1 cellular context compared by ENCODE assay signal in the genomic region with DNA sequence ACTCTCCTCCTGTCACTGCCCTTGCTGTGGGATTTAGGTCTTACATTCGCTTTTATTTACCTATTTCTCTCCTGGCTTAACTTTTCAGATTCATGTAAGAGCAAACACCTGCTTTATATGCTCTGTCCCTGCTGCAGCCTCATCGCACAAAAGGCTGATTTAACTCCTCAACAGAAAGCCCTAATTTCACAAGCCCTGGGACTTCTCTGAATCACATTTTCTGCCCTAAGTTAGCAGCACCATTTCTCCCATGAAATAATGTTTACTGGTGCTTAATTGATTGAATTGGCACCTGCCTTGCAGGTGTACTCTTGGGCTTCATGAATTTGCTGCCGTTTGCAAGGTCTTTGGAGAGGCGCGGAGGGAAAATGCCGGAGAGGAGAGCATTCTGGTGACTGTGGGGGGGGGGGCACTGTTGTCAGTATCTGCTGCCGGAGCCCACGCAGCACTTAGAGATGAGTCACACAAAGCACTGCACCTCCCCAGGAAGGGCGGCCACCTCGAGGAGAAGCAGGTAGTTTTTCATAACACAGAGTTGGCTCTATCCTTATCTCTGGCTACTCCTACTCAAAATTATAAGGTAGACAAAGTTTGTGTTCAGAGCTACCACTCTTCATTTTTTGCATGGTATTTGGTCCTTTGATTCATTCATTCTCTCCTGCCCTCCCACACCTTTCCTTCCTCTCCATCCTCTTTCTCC.
TF ChIP-seq lines count a peak whose summit lies in the region.

No MANE protein-coding gene starts in this region.

TF ChIP-seq in K562, 482 proteins besides CTCF, POLR2A, EP300 and RAD21 (continued from another document and continues in another):
- TF ChIP-seq, protein P1, sequence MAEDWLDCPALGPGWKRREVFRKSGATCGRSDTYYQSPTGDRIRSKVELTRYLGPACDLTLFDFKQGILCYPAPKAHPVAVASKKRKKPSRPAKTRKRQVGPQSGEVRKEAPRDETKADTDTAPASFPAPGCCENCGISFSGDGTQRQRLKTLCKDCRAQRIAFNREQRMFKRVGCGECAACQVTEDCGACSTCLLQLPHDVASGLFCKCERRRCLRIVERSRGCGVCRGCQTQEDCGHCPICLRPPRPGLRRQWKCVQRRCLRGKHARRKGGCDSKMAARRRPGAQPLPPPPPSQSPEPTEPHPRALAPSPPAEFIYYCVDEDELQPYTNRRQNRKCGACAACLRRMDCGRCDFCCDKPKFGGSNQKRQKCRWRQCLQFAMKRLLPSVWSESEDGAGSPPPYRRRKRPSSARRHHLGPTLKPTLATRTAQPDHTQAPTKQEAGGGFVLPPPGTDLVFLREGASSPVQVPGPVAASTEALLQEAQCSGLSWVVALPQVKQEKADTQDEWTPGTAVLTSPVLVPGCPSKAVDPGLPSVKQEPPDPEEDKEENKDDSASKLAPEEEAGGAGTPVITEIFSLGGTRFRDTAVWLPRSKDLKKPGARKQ (CRISPR knock-in tag; IDR thresholded peaks at IDR 0.05): no peak
- TF ChIP-seq CREM (IDR thresholded peaks at IDR 0.05; ENCODE audit: low read depth) (0 out of 2 replicates have a peak, but pooled peaks have one; percentile 13), GATA2 (CRISPR knock-in tag; IDR thresholded peaks at IDR 0.05) (no peak), ZNF444 (CRISPR knock-in tag; IDR thresholded peaks at IDR 0.05) (no peak), ETV1 (tag; conservative IDR thresholded peaks at IDR 0.05; ENCODE audit: low read depth) (no peak), ARID1B (IDR thresholded peaks at IDR 0.05) (peak; percentile 28), MTA3 (IDR thresholded peaks at IDR 0.05; ENCODE audit: borderline replicate concordance) (no peak), RCOR1 (IDR thresholded peaks at IDR 0.05; ENCODE audit: borderline replicate concordance in 1 of 2, low read depth in 2 of 2, low read length in 2 of 2) (0 out of 4 replicates have a peak, but pooled peaks of 1 of the 2 experiments have one; percentile 4), RFX5 (IDR thresholded peaks at IDR 0.05; ENCODE audit: low read depth, low read length) (no peak), HNRNPH1 (optimal IDR thresholded peaks at IDR 0.05; ENCODE audit: low read depth, low read length) (no peak), JUND (IDR thresholded peaks at IDR 0.05; ENCODE audit: borderline replicate concordance, low read depth, low read length) (peak; percentile 82), JUND (tag; IDR thresholded peaks at IDR 0.05; ENCODE audit: borderline replicate concordance, low read depth, low read length) (peak; percentile 59; the same call in 1 of the 3 replicates), SMC3 (conservative IDR thresholded peaks at IDR 0.05; ENCODE audit: insufficient read depth, low read depth, low read length) (no peak), CCAR2 (IDR thresholded peaks at IDR 0.05; ENCODE audit: low read depth, low read length) (no peak), ZFP30 (CRISPR knock-in tag; IDR thresholded peaks at IDR 0.05; ENCODE audit: borderline replicate concordance) (no peak), HDAC8 (tag; IDR thresholded peaks at IDR 0.05) (no peak), SMARCE1 (IDR thresholded peaks at IDR 0.05) (peak; percentile 24; the same call in 1 of the 2 replicates), PTBP1 (IDR thresholded peaks at IDR 0.05; ENCODE audit: low read depth, low read length) (no peak), SP1 (CRISPR knock-in tag; IDR thresholded peaks at IDR 0.05) (no peak), RAD51 (IDR thresholded peaks at IDR 0.05; ENCODE audit: borderline replicate concordance, low read depth) (no peak), ZNF3 (CRISPR knock-in tag; IDR thresholded peaks at IDR 0.05) (no peak), ZNF217 (CRISPR knock-in tag; IDR thresholded peaks at IDR 0.05) (no peak), MAZ (CRISPR knock-in tag; conservative IDR thresholded peaks at IDR 0.05 in 1 of 2, IDR thresholded peaks at IDR 0.05 in 1 of 2) (no peak), TCF7L2 (IDR thresholded peaks at IDR 0.05; ENCODE audit: low read depth, low read length) (no peak), ZNF79 (CRISPR knock-in tag; IDR thresholded peaks at IDR 0.05; ENCODE audit: low read depth) (no peak), HDAC6 (IDR thresholded peaks at IDR 0.05; ENCODE audit: low read depth, low read length) (no peak), TRIM28 (IDR thresholded peaks at IDR 0.05) (no peak), ZNF445 (CRISPR knock-in tag; IDR thresholded peaks at IDR 0.05; ENCODE audit: low read depth) (no peak), PTTG1 (tag; IDR thresholded peaks at IDR 0.05; ENCODE audit: low read depth) (no peak), ELF4 (CRISPR knock-in tag; IDR thresholded peaks at IDR 0.05) (no peak), ZBTB17 (CRISPR knock-in tag; IDR thresholded peaks at IDR 0.05) (no peak), ZNF384 (IDR thresholded peaks at IDR 0.05; ENCODE audit: low read depth, low read length) (no peak)
- TF ChIP-seq, protein P2, sequence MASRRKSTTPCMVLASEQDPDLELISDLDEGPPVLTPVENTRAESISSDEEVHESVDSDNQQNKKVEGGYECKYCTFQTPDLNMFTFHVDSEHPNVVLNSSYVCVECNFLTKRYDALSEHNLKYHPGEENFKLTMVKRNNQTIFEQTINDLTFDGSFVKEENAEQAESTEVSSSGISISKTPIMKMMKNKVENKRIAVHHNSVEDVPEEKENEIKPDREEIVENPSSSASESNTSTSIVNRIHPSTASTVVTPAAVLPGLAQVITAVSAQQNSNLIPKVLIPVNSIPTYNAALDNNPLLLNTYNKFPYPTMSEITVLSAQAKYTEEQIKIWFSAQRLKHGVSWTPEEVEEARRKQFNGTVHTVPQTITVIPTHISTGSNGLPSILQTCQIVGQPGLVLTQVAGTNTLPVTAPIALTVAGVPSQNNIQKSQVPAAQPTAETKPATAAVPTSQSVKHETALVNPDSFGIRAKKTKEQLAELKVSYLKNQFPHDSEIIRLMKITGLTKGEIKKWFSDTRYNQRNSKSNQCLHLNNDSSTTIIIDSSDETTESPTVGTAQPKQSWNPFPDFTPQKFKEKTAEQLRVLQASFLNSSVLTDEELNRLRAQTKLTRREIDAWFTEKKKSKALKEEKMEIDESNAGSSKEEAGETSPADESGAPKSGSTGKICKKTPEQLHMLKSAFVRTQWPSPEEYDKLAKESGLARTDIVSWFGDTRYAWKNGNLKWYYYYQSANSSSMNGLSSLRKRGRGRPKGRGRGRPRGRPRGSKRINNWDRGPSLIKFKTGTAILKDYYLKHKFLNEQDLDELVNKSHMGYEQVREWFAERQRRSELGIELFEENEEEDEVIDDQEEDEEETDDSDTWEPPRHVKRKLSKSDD (conservative IDR thresholded peaks at IDR 0.05; ENCODE audit: low read length): no peak
- TF ChIP-seq, protein P3, sequence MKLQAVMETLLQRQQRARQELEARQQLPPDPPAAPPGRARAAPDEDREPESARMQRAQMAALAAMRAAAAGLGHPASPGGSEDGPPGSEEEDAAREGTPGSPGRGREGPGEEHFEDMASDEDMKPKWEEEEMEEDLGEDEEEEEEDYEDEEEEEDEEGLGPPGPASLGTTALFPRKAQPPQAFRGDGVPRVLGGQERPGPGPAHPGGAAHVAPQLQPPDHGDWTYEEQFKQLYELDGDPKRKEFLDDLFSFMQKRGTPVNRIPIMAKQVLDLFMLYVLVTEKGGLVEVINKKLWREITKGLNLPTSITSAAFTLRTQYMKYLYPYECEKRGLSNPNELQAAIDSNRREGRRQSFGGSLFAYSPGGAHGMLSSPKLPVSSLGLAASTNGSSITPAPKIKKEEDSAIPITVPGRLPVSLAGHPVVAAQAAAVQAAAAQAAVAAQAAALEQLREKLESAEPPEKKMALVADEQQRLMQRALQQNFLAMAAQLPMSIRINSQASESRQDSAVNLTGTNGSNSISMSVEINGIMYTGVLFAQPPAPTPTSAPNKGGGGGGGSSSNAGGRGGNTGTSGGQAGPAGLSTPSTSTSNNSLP (IDR thresholded peaks at IDR 0.05; ENCODE audit: borderline replicate concordance, low read depth, low read length): no peak
- TF ChIP-seq, protein P4, sequence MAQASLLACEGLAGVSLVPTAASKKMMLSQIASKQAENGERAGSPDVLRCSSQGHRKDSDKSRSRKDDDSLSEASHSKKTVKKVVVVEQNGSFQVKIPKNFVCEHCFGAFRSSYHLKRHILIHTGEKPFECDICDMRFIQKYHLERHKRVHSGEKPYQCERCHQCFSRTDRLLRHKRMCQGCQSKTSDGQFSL (CRISPR knock-in tag; IDR thresholded peaks at IDR 0.05): 0 out of 2 replicates have a peak, but pooled peaks have one; percentile 41
- TF ChIP-seq, protein P4 (tag; IDR thresholded peaks at IDR 0.05): no peak
- TF ChIP-seq, protein P5, sequence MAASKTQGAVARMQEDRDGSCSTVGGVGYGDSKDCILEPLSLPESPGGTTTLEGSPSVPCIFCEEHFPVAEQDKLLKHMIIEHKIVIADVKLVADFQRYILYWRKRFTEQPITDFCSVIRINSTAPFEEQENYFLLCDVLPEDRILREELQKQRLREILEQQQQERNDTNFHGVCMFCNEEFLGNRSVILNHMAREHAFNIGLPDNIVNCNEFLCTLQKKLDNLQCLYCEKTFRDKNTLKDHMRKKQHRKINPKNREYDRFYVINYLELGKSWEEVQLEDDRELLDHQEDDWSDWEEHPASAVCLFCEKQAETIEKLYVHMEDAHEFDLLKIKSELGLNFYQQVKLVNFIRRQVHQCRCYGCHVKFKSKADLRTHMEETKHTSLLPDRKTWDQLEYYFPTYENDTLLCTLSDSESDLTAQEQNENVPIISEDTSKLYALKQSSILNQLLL (CRISPR knock-in tag; IDR thresholded peaks at IDR 0.05; ENCODE audit: borderline replicate concordance): no peak
- TF ChIP-seq, protein P6, sequence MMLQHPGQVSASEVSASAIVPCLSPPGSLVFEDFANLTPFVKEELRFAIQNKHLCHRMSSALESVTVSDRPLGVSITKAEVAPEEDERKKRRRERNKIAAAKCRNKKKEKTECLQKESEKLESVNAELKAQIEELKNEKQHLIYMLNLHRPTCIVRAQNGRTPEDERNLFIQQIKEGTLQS (IDR thresholded peaks at IDR 0.05): peak; percentile 61
- TF ChIP-seq, protein P6 (CRISPR knock-in tag; conservative IDR thresholded peaks at IDR 0.05): no peak
- TF ChIP-seq, protein P7, sequence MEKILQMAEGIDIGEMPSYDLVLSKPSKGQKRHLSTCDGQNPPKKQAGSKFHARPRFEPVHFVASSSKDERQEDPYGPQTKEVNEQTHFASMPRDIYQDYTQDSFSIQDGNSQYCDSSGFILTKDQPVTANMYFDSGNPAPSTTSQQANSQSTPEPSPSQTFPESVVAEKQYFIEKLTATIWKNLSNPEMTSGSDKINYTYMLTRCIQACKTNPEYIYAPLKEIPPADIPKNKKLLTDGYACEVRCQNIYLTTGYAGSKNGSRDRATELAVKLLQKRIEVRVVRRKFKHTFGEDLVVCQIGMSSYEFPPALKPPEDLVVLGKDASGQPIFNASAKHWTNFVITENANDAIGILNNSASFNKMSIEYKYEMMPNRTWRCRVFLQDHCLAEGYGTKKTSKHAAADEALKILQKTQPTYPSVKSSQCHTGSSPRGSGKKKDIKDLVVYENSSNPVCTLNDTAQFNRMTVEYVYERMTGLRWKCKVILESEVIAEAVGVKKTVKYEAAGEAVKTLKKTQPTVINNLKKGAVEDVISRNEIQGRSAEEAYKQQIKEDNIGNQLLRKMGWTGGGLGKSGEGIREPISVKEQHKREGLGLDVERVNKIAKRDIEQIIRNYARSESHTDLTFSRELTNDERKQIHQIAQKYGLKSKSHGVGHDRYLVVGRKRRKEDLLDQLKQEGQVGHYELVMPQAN (IDR thresholded peaks at IDR 0.05; ENCODE audit: borderline replicate concordance): no peak
- TF ChIP-seq, protein P8, sequence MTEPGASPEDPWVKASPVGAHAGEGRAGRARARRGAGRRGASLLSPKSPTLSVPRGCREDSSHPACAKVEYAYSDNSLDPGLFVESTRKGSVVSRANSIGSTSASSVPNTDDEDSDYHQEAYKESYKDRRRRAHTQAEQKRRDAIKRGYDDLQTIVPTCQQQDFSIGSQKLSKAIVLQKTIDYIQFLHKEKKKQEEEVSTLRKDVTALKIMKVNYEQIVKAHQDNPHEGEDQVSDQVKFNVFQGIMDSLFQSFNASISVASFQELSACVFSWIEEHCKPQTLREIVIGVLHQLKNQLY (CRISPR knock-in tag; conservative IDR thresholded peaks at IDR 0.05): no peak
- TF ChIP-seq, protein P9, sequence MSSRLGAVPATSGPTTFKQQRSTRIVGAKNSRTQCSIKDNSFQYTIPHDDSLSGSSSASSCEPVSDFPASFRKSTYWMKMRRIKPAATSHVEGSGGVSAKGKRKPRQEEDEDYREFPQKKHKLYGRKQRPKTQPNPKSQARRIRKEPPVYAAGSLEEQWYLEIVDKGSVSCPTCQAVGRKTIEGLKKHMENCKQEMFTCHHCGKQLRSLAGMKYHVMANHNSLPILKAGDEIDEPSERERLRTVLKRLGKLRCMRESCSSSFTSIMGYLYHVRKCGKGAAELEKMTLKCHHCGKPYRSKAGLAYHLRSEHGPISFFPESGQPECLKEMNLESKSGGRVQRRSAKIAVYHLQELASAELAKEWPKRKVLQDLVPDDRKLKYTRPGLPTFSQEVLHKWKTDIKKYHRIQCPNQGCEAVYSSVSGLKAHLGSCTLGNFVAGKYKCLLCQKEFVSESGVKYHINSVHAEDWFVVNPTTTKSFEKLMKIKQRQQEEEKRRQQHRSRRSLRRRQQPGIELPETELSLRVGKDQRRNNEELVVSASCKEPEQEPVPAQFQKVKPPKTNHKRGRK (tag; IDR thresholded peaks at IDR 0.05): no peak
- TF ChIP-seq, protein P10, sequence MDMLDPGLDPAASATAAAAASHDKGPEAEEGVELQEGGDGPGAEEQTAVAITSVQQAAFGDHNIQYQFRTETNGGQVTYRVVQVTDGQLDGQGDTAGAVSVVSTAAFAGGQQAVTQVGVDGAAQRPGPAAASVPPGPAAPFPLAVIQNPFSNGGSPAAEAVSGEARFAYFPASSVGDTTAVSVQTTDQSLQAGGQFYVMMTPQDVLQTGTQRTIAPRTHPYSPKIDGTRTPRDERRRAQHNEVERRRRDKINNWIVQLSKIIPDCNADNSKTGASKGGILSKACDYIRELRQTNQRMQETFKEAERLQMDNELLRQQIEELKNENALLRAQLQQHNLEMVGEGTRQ (CRISPR knock-in tag; IDR thresholded peaks at IDR 0.05): no peak
- TF ChIP-seq, protein P11, sequence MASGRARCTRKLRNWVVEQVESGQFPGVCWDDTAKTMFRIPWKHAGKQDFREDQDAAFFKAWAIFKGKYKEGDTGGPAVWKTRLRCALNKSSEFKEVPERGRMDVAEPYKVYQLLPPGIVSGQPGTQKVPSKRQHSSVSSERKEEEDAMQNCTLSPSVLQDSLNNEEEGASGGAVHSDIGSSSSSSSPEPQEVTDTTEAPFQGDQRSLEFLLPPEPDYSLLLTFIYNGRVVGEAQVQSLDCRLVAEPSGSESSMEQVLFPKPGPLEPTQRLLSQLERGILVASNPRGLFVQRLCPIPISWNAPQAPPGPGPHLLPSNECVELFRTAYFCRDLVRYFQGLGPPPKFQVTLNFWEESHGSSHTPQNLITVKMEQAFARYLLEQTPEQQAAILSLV (tag; IDR thresholded peaks at IDR 0.05): no peak
- TF ChIP-seq, protein P12, sequence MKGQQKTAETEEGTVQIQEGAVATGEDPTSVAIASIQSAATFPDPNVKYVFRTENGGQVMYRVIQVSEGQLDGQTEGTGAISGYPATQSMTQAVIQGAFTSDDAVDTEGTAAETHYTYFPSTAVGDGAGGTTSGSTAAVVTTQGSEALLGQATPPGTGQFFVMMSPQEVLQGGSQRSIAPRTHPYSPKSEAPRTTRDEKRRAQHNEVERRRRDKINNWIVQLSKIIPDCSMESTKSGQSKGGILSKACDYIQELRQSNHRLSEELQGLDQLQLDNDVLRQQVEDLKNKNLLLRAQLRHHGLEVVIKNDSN (CRISPR knock-in tag; IDR thresholded peaks at IDR 0.05): no peak
